In the genomic region with DNA sequence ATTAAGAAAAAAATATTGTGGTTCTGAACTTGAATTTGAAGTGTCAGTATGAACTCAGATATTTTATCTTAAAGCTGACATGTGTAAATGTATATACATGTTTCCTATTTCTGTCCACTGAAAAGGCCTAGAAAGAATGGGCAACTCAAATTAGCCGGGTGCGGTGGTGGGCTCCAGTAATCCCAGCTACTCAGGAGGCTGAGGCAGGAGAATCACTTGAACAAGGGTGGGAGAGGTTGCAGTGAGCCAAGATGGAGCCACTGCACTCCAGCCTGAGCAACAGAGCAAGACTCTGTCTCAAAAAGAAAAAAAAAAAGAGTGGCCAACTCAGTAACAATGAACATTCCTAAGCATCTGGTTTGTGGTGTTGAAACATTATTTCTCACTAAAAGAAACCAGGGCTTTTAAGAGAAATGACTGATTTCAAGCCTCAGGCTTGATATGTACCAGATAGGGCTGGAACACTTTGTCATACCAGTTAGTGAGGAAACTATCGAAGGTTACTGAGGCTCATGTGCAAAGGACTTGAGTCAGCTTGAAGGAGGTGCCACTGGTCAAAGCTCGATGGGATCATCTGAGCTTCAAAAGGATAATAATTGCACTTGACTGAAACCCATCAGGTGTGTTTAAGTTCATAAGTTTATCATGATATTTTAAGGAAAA, we compare ENCODE assay signal across 22 cellular contexts. TPM values are rescaled to one million over a fixed set of nuclear protein-coding genes. Genes with fewer than 3 reads are reported as not detected.
DNase-seq lines count a peak whose midpoint lies in the region; ATAC-seq, FAIRE-seq and TF ChIP-seq lines count a peak whose summit lies in the region.
"Had no signal": no experiment of that assay in that cellular context is flagged by ENCODE, and none has a peak within 500 bp of the region (broad histone marks: within the 10 kb centered on the region; RNA-seq: fewer than 3 reads in every experiment).

No MANE protein-coding gene starts in this region.

- no peak for FAIRE-seq in small intestine (lab: Jason Lieb, UNC)

- H3K36me3 Mint-ChIP-seq in activated CD8-positive, alpha-beta memory T cell treated with anti-CD3 and anti-CD28 coated beads, Interleukin-2, amount 10 ng/mL, durations not matched to agents 7 days and 5 days, result peaks cover 38% of the 10 kb centered on the region
- H3K36me3 Mint-ChIP-seq in activated T-cell treated with anti-CD3 and anti-CD28 coated beads, Interleukin-2, amount 50 U/mL, for 72 hours (ENCODE audit: insufficient read depth in 2 of 2), result peaks cover 4 to 13% of the 10 kb centered on the region in 2 donors
- H3K36me3 Mint-ChIP-seq: stimulated activated memory B cell treated with anti-CD40 and anti-IgM and Interleukin-4, amounts not matched to agents 10 μg/mL and 1 μg/mL and 100 μg/mL, for 72 hours had no signal

- H3K4me3 ChIP-seq in small intestine (ENCODE audit: low read depth in 1 of 2, low read length in 2 of 2) (no peak overlapping the region), left ventricle myocardium inferior (no peak overlapping the region)
- H3K4me3 ChIP-seq: psoas muscle, tibial artery had no signal

- H3K36me3 ChIP-seq in small intestine (ENCODE audit: control insufficient read depth in 2 of 2, insufficient read depth in 2 of 2, low read length in 2 of 2) (no peaks in the 10 kb centered on the region), left ventricle myocardium inferior (no peaks in the 10 kb centered on the region)
- H3K36me3 ChIP-seq: tibial artery, WERI-Rb-1 had no signal

- H3K27ac ChIP-seq in epithelial cell of prostate (peak overlapping the region; percentile 71), small intestine (ENCODE audit: low read depth in 1 of 2, low read length in 1 of 2) (no peak overlapping the region), left ventricle myocardium inferior (replicated peaks) (no peak overlapping the region)
- H3K27ac ChIP-seq: psoas muscle, tibial artery, WERI-Rb-1 had no signal

- peak; percentile 81 for ATAC-seq in activated CD8-positive, alpha-beta memory T cell treated with anti-CD3 and anti-CD28 coated beads, Interleukin-2, amount 10 ng/mL, durations not matched to agents 7 days and 5 days
- peak; percentile 88 for ATAC-seq in activated T-cell treated with anti-CD3 and anti-CD28 coated beads, Interleukin-2, amount 50 U/mL, for 72 hours (replicated peaks in 1 of 2)
- ATAC-seq: psoas muscle; stimulated activated memory B cell treated with anti-CD40 and anti-IgM and Interleukin-4, amounts not matched to agents 10 μg/mL and 1 μg/mL and 100 μg/mL, for 72 hours had no signal

- H3K9me3 ChIP-seq in small intestine (ENCODE audit: control insufficient read depth, low read depth), result no peaks in the 10 kb centered on the region
- no peaks in the 10 kb centered on the region for H3K9me3 ChIP-seq in left ventricle myocardium inferior (replicated peaks)
- H3K9me3 ChIP-seq: psoas muscle, tibial artery had no signal

- intact Hi-C loops in left ventricle myocardium inferior (cut with micrococcal nuclease), result no loop called here

- no peaks in the 10 kb centered on the region for H3K27me3 ChIP-seq in small intestine (ENCODE audit: control insufficient read depth in 2 of 2, insufficient read depth in 2 of 2, low read length in 2 of 2)
- H3K27me3 ChIP-seq in left ventricle myocardium inferior (ENCODE audit: low read depth), result no peaks in the 10 kb centered on the region
- H3K27me3 ChIP-seq: tibial artery had no signal

- H3K27ac Mint-ChIP-seq in activated CD8-positive, alpha-beta memory T cell treated with anti-CD3 and anti-CD28 coated beads, Interleukin-2, amount 10 ng/mL, durations not matched to agents 7 days and 5 days, result peak overlapping the region; percentile 88
- H3K27ac Mint-ChIP-seq in activated T-cell treated with anti-CD3 and anti-CD28 coated beads, Interleukin-2, amount 50 U/mL, for 72 hours, result peak overlapping the region; percentile 43
- H3K27ac Mint-ChIP-seq: activated naive CD8-positive, alpha-beta T cell treated with anti-CD3 and anti-CD28 coated beads, Interleukin-2, amount 10 ng/mL, durations not matched to agents 7 days and 5 days; stimulated activated memory B cell treated with anti-CD40 and anti-IgM and Interleukin-4, amounts not matched to agents 10 μg/mL and 1 μg/mL and 100 μg/mL, for 72 hours had no signal

- CTCF ChIA-PET in activated CD8-positive, alpha-beta memory T cell treated with anti-CD3 and anti-CD28 coated beads, Interleukin-2, amount 10 ng/mL, durations not matched to agents 7 days and 5 days (lab: Charles Lee), result interaction anchor here (0.6 to 5.6 kb wide), 7 partner anchors 13 to 498 kb away, joined by 3 to 36 read pairs (median 4); no protein-coding TSS in a partner anchor

- H3K27me3 Mint-ChIP-seq in activated CD8-positive, alpha-beta memory T cell treated with anti-CD3 and anti-CD28 coated beads, Interleukin-2, amount 10 ng/mL, durations not matched to agents 7 days and 5 days, result no peaks in the 10 kb centered on the region
- no peaks in the 10 kb centered on the region for H3K27me3 Mint-ChIP-seq in activated T-cell treated with anti-CD3 and anti-CD28 coated beads, Interleukin-2, amount 50 U/mL, for 72 hours (ENCODE audit: low read depth)
- H3K27me3 Mint-ChIP-seq: activated naive CD8-positive, alpha-beta T cell treated with anti-CD3 and anti-CD28 coated beads, Interleukin-2, amount 10 ng/mL, durations not matched to agents 7 days and 5 days; stimulated activated memory B cell treated with anti-CD40 and anti-IgM and Interleukin-4, amounts not matched to agents 10 μg/mL and 1 μg/mL and 100 μg/mL, for 72 hours had no signal

- WGBS in small intestine, 3 donors, result 57 to 82% (median 68%) methylated on average over 4 of the region's 4 CpGs

- peak; percentile 52 for DNase-seq in activated CD8-positive, alpha-beta memory T cell treated with anti-CD3 and anti-CD28 coated beads, Interleukin-2, amount 10 ng/mL, durations not matched to agents 7 days and 5 days
- DNase-seq in activated CD8-positive, alpha-beta memory T cell treated with anti-CD3 and anti-CD28 coated beads for 24 hours, result no peak
- DNase-seq in activated T-cell treated with anti-CD3 and anti-CD28 coated beads, Interleukin-2, amount 50 U/mL, for 72 hours, result peak; percentile 36 to 47
- DNase-seq in epithelial cell of prostate (ENCODE audit: low read depth, low spot score), result peak; percentile 59
- DNase-seq in small intestine, result peak; percentile 59
- no peak for DNase-seq in NCI-H2227 (lab: John Stamatoyannopoulos, UW; ENCODE audit: unreplicated experiment)
- no peak for DNase-seq in left ventricle myocardium inferior
- DNase-seq in DMS79 (lab: John Stamatoyannopoulos, UW), result no peak
- DNase-seq: activated naive CD8-positive, alpha-beta T cell treated with anti-CD3 and anti-CD28 coated beads, Interleukin-2, amount 10 ng/mL, durations not matched to agents 7 days and 5 days; cerebellar nuclear complex; effector memory CD4-positive, alpha-beta T cell; hippocampal formation; mesenchymal stem cell; NCI-H526 treated with DMSO at 0.1 percent for 48 hours; psoas muscle; SIG-M5; tibial artery; WERI-Rb-1 had no signal

- H3K4me1 ChIP-seq in small intestine (ENCODE audit: control insufficient read depth in 2 of 2, insufficient read depth in 1 of 2, low read depth in 1 of 2, low read length in 1 of 2), result peaks cover 0 to 2% of the 10 kb centered on the region in 2 donors
- H3K4me1 ChIP-seq in left ventricle myocardium inferior, result no peaks in the 10 kb centered on the region
- H3K4me1 ChIP-seq: psoas muscle, tibial artery had no signal

- H3K9me3 Mint-ChIP-seq in activated CD8-positive, alpha-beta memory T cell treated with anti-CD3 and anti-CD28 coated beads, Interleukin-2, amount 10 ng/mL, durations not matched to agents 7 days and 5 days (ENCODE audit: low read depth), result no peaks in the 10 kb centered on the region
- H3K9me3 Mint-ChIP-seq in activated T-cell treated with anti-CD3 and anti-CD28 coated beads, Interleukin-2, amount 50 U/mL, for 72 hours, result no peaks in the 10 kb centered on the region
- H3K9me3 Mint-ChIP-seq: activated naive CD8-positive, alpha-beta T cell treated with anti-CD3 and anti-CD28 coated beads, Interleukin-2, amount 10 ng/mL, durations not matched to agents 7 days and 5 days; CD14-positive monocyte; neural crest cell; stimulated activated memory B cell treated with anti-CD40 and anti-IgM and Interleukin-4, amounts not matched to agents 10 μg/mL and 1 μg/mL and 100 μg/mL, for 72 hours had no signal

- no peak overlapping the region for H3K4me3 Mint-ChIP-seq in activated CD8-positive, alpha-beta memory T cell treated with anti-CD3 and anti-CD28 coated beads, Interleukin-2, amount 10 ng/mL, durations not matched to agents 7 days and 5 days
- H3K4me3 Mint-ChIP-seq in activated T-cell treated with anti-CD3 and anti-CD28 coated beads, Interleukin-2, amount 50 U/mL, for 72 hours, result peak overlapping the region; percentile 48 to 50
- H3K4me3 Mint-ChIP-seq: activated naive CD8-positive, alpha-beta T cell treated with anti-CD3 and anti-CD28 coated beads, Interleukin-2, amount 10 ng/mL, durations not matched to agents 7 days and 5 days; CD14-positive monocyte; neural crest cell; stimulated activated memory B cell treated with anti-CD40 and anti-IgM and Interleukin-4, amounts not matched to agents 10 μg/mL and 1 μg/mL and 100 μg/mL, for 72 hours had no signal

- peaks cover 70% of the 10 kb centered on the region for H3K4me1 Mint-ChIP-seq in activated CD8-positive, alpha-beta memory T cell treated with anti-CD3 and anti-CD28 coated beads, Interleukin-2, amount 10 ng/mL, durations not matched to agents 7 days and 5 days
- peaks cover 86% of the 10 kb centered on the region for H3K4me1 Mint-ChIP-seq in activated T-cell treated with anti-CD3 and anti-CD28 coated beads, Interleukin-2, amount 50 U/mL, for 72 hours (ENCODE audit: low read depth)
- H3K4me1 Mint-ChIP-seq: neural crest cell had no signal

- no peak for TF ChIP-seq CTCF in left ventricle myocardium inferior (IDR thresholded peaks at IDR 0.05; ENCODE audit: borderline replicate concordance)

RNA-seq across cellular contexts. Expression of a gene that starts 40.5 kb away (rescaled TPM):
- 10 to 100 TPM; 44.5 to 48.8 TPM for total RNA-seq in activated CD8-positive, alpha-beta memory T cell treated with anti-CD3 and anti-CD28 coated beads, Interleukin-2, amount 10 ng/mL, durations not matched to agents 7 days and 5 days
- total RNA-seq in activated T-cell treated with anti-CD3 and anti-CD28 coated beads, Interleukin-2, amount 50 U/mL, for 72 hours, result 10 to 100 TPM; 18.8 to 23.5 TPM
- polyA plus RNA-seq in small intestine, result 10 to 100 TPM in 1 of 3 donors, 1 to 10 TPM in 2; 2.9 to 12.7 (median 4.1) TPM
- total RNA-seq in left ventricle myocardium inferior, result 1.9 TPM
- total RNA-seq: LHCN-M2, neural crest cell had no signal

Comparison
In these comparisons a context has a peak if more than half of its experiments do, and no peak if none do; other contexts are left out.
1. DNase-seq: peak in activated CD8-positive, alpha-beta memory T cell treated with anti-CD3 and anti-CD28 coated beads, Interleukin-2, amount 10 ng/mL, durations not matched to agents 7 days and 5 days (single experiment), activated T-cell treated with anti-CD3 and anti-CD28 coated beads, Interleukin-2, amount 50 U/mL, for 72 hours (2 of 2), epithelial cell of prostate (single experiment) and small intestine (single experiment); none in activated CD8-positive, alpha-beta memory T cell treated with anti-CD3 and anti-CD28 coated beads for 24 hours (single experiment), NCI-H2227 (single experiment), left ventricle myocardium inferior (single experiment) and DMS79 (single experiment).